8 cellular contexts compared by ENCODE assay signal in the genomic region with DNA sequence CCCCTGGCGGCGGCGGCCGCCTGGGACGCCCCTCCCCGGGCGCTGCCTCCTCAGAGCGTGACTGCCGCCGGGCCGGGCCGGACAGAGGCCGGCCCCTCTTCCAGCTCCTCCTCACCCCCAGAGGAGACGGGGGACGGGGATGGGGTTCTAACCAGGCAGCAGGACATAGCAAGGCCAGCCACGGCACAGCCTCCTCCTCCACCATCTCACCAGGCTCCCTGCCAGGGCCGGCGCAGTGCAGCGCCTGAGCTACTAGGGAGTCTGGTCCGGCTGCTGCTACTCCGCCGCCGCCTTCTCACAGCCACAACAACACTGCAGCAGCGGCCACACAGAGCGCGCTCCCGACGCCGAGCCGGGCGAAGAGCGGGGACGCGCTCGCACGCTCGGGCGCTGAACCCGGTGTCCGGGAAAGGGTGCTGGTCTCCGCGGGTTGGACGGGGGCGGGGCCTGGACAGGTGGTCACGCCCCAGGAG.
DNase-seq lines count a peak whose midpoint lies in the region; ATAC-seq and FAIRE-seq lines count a peak whose summit lies in the region.
"Not testable (repeated sequence)": the region's sequence is repeated elsewhere in the genome, so short reads cannot be mapped to it uniquely, and the experiment has no call there.

No MANE protein-coding gene starts in this region.

- in situ Hi-C loops in SK-MEL-5 (cut with HindIII; ENCODE audit: low pct_unique_long_range_greater_than_20kb, low sequenced_read_pairs) = not testable (repeated sequence)

- H3K36me3 Mint-ChIP-seq in central memory CD8-positive, alpha-beta T cell (ENCODE audit: insufficient read depth) = not testable (repeated sequence)

- not testable (repeated sequence) for H3K27ac Mint-ChIP-seq in central memory CD8-positive, alpha-beta T cell (ENCODE audit: low read depth)

- H3K4me3 Mint-ChIP-seq in central memory CD8-positive, alpha-beta T cell = peak overlapping the region; percentile 85

- H3K9me3 Mint-ChIP-seq in central memory CD8-positive, alpha-beta T cell = peaks cover 13% of the 10 kb centered on the region

- not testable (repeated sequence) for H3K4me1 Mint-ChIP-seq in central memory CD8-positive, alpha-beta T cell

- FAIRE-seq in HTR-8/SVneo (lab: Jason Lieb, UNC) = peak; percentile 86

- not testable (repeated sequence) for H3K27me3 Mint-ChIP-seq in central memory CD8-positive, alpha-beta T cell

- DNase-seq in AG08396 (ENCODE audit: low spot score) (peak; percentile 12), HTR-8/SVneo (ENCODE audit: insufficient read length, low spot score) (peak; percentile 39), SK-MEL-5 (ENCODE audit: low read depth, low spot score) (peak; percentile 62), activated T-cell treated with anti-CD3 and anti-CD28 coated beads for 48 hours (ENCODE audit: low read depth) (peak; percentile 63), hypothalamus (lab: John Stamatoyannopoulos, UW) (peak in 45 of 51 donors; percentile 2 to 71 (median 36)), occipital lobe (lab: John Stamatoyannopoulos, UW) (peak; percentile 52)
- peak; percentile 20 to 24 for DNase-seq in central memory CD8-positive, alpha-beta T cell (ENCODE audit: low spot score in 2 of 2)
- peak; percentile 25 for DNase-seq in stimulated activated CD8-positive, alpha-beta memory T cell treated with anti-CD3 and anti-CD28 coated beads, Interleukin-12 subunit alpha, Interleukin-12 subunit beta, amount 100 ng/mL, for 4 hours (ENCODE audit: low read depth)

- peak; percentile 52 for ATAC-seq in central memory CD8-positive, alpha-beta T cell (replicated peaks; ENCODE audit: extremely low read depth, poor library complexity, severe bottlenecking)

Comparison
In these comparisons a context has a peak if more than half of its experiments do, and no peak if none do; other contexts are left out.
1. Peak in every context shown above with its lines: DNase-seq and ATAC-seq.
2. DNase-seq: peak in every context shown above with its lines; median percentile 63 in activated T-cell treated with anti-CD3 and anti-CD28 coated beads for 48 hours; 62 in SK-MEL-5; 52 in occipital lobe; 39 in HTR-8/SVneo; 36 in hypothalamus; 25 in stimulated activated CD8-positive, alpha-beta memory T cell treated with anti-CD3 and anti-CD28 coated beads, Interleukin-12 subunit alpha, Interleukin-12 subunit beta, amount 100 ng/mL, for 4 hours; 22 in central memory CD8-positive, alpha-beta T cell; 12 in AG08396.